In the genomic region with DNA sequence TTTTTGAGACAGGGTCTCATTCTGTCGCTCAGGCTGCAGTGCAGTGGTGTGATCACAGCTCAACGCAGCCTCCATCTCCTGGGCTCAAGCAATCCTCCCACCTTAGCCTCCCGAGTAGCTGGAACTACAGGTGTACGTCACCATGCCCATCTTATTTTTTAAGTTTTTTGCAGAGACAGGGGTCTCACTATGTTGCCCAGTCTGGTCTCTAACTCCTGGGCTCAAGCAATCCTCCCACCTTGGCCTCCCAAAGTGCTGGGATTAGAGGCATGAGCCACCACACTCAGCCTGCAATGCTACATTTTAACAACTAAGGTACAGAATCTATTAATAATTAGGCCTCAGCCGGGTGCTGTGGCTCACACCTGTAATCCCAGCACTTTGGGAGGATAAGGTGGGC, we compare ENCODE assay signal across 8 cellular contexts. TPM values are rescaled to one million over a fixed set of nuclear protein-coding genes. Genes with fewer than 3 reads are reported as not detected.
DNase-seq lines count a peak whose midpoint lies in the region; ATAC-seq, FAIRE-seq and TF ChIP-seq lines count a peak whose summit lies in the region.
"Not testable (repeated sequence)": the region's sequence is repeated elsewhere in the genome, so short reads cannot be mapped to it uniquely, and the experiment has no call there.

No MANE protein-coding gene starts in this region.

- H3K27ac ChIP-seq in CD4-positive, CD25-positive, alpha-beta regulatory T cell (ENCODE audit: insufficient read depth, low read length, poor library complexity, severe bottlenecking); HEK293 (ENCODE audit: extremely low read depth, low read depth, low read length); K562 (ENCODE audit: extremely low read depth, low read depth, low read length); endodermal cell (ENCODE audit: low read depth, low read length): not testable (repeated sequence)
- peak overlapping the region; percentile 3 for H3K27ac ChIP-seq in psoas muscle

- H3K36me3 Mint-ChIP-seq in CD4-positive, CD25-positive, alpha-beta regulatory T cell: peaks cover 10% of the 10 kb centered on the region
- H3K36me3 Mint-ChIP-seq in activated T-cell treated with anti-CD3 and anti-CD28 coated beads, Interleukin-2, amount 50 U/mL, for 24 hours (ENCODE audit: low read depth): peaks cover 74% of the 10 kb centered on the region
- H3K36me3 Mint-ChIP-seq in endodermal cell (ENCODE audit: low read depth): peaks cover 28% of the 10 kb centered on the region
- peaks cover 0 to 49% (median 2%) of the 10 kb centered on the region in 3 donors for H3K36me3 Mint-ChIP-seq in naive thymus-derived CD8-positive, alpha-beta T cell

- H3K27me3 ChIP-seq in CD4-positive, CD25-positive, alpha-beta regulatory T cell (ENCODE audit: control insufficient read depth, insufficient read depth, low read length); K562 (ENCODE audit: control insufficient read depth in 2 of 2, insufficient read depth in 2 of 2, low read length in 2 of 2); endodermal cell (ENCODE audit: control insufficient read depth, insufficient read depth, low read length, poor library complexity, severe bottlenecking); psoas muscle (ENCODE audit: insufficient read depth in 3 of 3, low read length in 2 of 3): not testable (repeated sequence)

- not testable (repeated sequence) for H3K9me1 ChIP-seq in K562 (ENCODE audit: control insufficient read depth, insufficient read depth, low read length)

- BruUV-seq in K562 (replicated peaks; lab: Mats Ljungman, UMichigan): not testable (repeated sequence)

- TF ChIP-seq RAD21 in K562 (CRISPR knock-in tag; conservative IDR thresholded peaks at IDR 0.05 in 1 of 2, IDR thresholded peaks at IDR 0.05 in 1 of 2): not testable (repeated sequence)

- WGBS in K562 (ENCODE audit: insufficient coverage, low coverage, missing lambda C conversion rate): 79% methylated on average over 4 of the region's 5 CpGs
- 82 to 97% methylated on average over 3 to 5 of the region's 5 CpGs for WGBS in endodermal cell (ENCODE audit: insufficient coverage in 1 of 2, insufficient read length in 1 of 2), 2 experiments
- 90 to 97% (median 95%) methylated on average over 5 of the region's 5 CpGs for WGBS in psoas muscle, 3 donors

- H3K4me2 ChIP-seq in K562 (ENCODE audit: insufficient read depth, low read length): peak overlapping the region; percentile 65; the same call in 1 of the 2 replicates

- TF ChIP-seq POLR2A in NB4 (IDR thresholded peaks at IDR 0.05; ENCODE audit: extremely low read depth, insufficient read length); K562 (conservative IDR thresholded peaks at IDR 0.05): not testable (repeated sequence)

- H4K20me1 ChIP-seq in K562 (replicated peaks; ENCODE audit: control insufficient read depth, insufficient read depth, low read length): not testable (repeated sequence)

- peaks cover 81% of the 10 kb centered on the region for H3K79me2 ChIP-seq in K562 (ENCODE audit: control insufficient read depth, insufficient read depth, low read length)

- POLR2A ChIA-PET in HEK293 (lab: Yijun Ruan, JAX); naive thymus-derived CD8-positive, alpha-beta T cell (lab: Charles Lee): not testable (repeated sequence)
- POLR2A ChIA-PET in K562 (lab: Yijun Ruan, JAX): interaction anchor here (0.6 to 2.3 kb wide), 3 partner anchors 11 to 108 kb away, joined by 3 to 7 read pairs (median 4); no protein-coding TSS in a partner anchor

- not testable (repeated sequence) for H2AFZ ChIP-seq in K562 (ENCODE audit: low read depth, low read length)

- H3K36me3 ChIP-seq in CD4-positive, CD25-positive, alpha-beta regulatory T cell (ENCODE audit: control insufficient read depth, insufficient read depth, low read length): peaks cover 32% of the 10 kb centered on the region
- H3K36me3 ChIP-seq in HEK293 (ENCODE audit: control insufficient read depth in 2 of 2, insufficient read depth in 1 of 2, low read length in 2 of 2) (peaks cover 36 to 61% of the 10 kb centered on the region in 2 experiments), K562 (ENCODE audit: control insufficient read depth, insufficient read depth, low read length) (peaks cover 59% of the 10 kb centered on the region; the same call in 2 of the 3 replicates), endodermal cell (ENCODE audit: control insufficient read depth, insufficient read depth, low read length) (peaks cover 46% of the 10 kb centered on the region), psoas muscle (ENCODE audit: insufficient read depth in 1 of 2, low read depth in 1 of 2) (peaks cover 2 to 42% of the 10 kb centered on the region in 2 donors)

- H3K27ac Mint-ChIP-seq in CD4-positive, CD25-positive, alpha-beta regulatory T cell: peak overlapping the region; percentile 26 to 61 (median 38)
- peak overlapping the region; percentile 50 for H3K27ac Mint-ChIP-seq in activated T-cell treated with anti-CD3 and anti-CD28 coated beads, Interleukin-2, amount 50 U/mL, for 24 hours
- H3K27ac Mint-ChIP-seq in endodermal cell: not testable (repeated sequence)
- H3K27ac Mint-ChIP-seq in naive thymus-derived CD8-positive, alpha-beta T cell: peak overlapping the region in 8 of 10 donors; percentile 11 to 89 (median 36)

- intact Hi-C loops in K562 (cut with micrococcal nuclease): not testable (repeated sequence)
- intact Hi-C loops in psoas muscle (cut with DNase I): loop anchor here in 1 of 2 donors (5.0 kb wide), 1 partner anchor 35 kb away; no protein-coding TSS in a partner anchor

- in situ Hi-C loops in K562 (cut with MboI): not testable (repeated sequence)

- not testable (repeated sequence) for ATAC-seq in CD4-positive, CD25-positive, alpha-beta regulatory T cell (ENCODE audit: low read depth in 2 of 2); K562; naive thymus-derived CD8-positive, alpha-beta T cell; psoas muscle

- DNase-seq in CD4-positive, CD25-positive, alpha-beta regulatory T cell; NB4 (ENCODE audit: low read depth); activated T-cell treated with anti-CD3 and anti-CD28 coated beads, Interleukin-2, amount 50 U/mL, for 24 hours; K562 (ENCODE audit: extremely low read depth in 1 of 4, low spot score in 3 of 4); naive thymus-derived CD8-positive, alpha-beta T cell; psoas muscle: not testable (repeated sequence)
- peak; percentile 28 for DNase-seq in endodermal cell

- H3K4me3 ChIP-seq in CD4-positive, CD25-positive, alpha-beta regulatory T cell (ENCODE audit: low read depth, low read length); HEK293 (ENCODE audit: low read depth, low read length); K562; endodermal cell (ENCODE audit: low read length); psoas muscle: not testable (repeated sequence)
- H3K4me3 ChIP-seq in NB4 (ENCODE audit: low read depth, low read length): peak overlapping the region; percentile 23

- peaks cover 18 to 56% (median 38%) of the 10 kb centered on the region in 4 donors for H3K4me1 Mint-ChIP-seq in CD4-positive, CD25-positive, alpha-beta regulatory T cell
- H3K4me1 Mint-ChIP-seq in activated T-cell treated with anti-CD3 and anti-CD28 coated beads, Interleukin-2, amount 50 U/mL, for 24 hours (ENCODE audit: low read depth): peaks cover 47% of the 10 kb centered on the region
- H3K4me1 Mint-ChIP-seq in endodermal cell: not testable (repeated sequence)
- peaks cover 18 to 56% (median 45%) of the 10 kb centered on the region in 4 donors for H3K4me1 Mint-ChIP-seq in naive thymus-derived CD8-positive, alpha-beta T cell

- CTCF ChIA-PET in HEK293 (lab: Yijun Ruan, JAX): interaction anchor here (0.7 kb wide), 1 partner anchor 160 kb away, joined by 3 read pairs; no protein-coding TSS in a partner anchor
- CTCF ChIA-PET in K562 (lab: Yijun Ruan, JAX; ENCODE audit: low intra/inter-chr PET ratio): not testable (repeated sequence)

- H3K9ac ChIP-seq in K562 (ENCODE audit: insufficient read depth in 1 of 2, low read depth in 2 of 2, low read length in 2 of 2): peak overlapping the region in 1 of 2 experiments; percentile 80; a peak in 1 of 4 replicates
- H3K9ac ChIP-seq in endodermal cell (ENCODE audit: extremely low read depth, low read length, poor library complexity, severe bottlenecking): not testable (repeated sequence)

- not testable (repeated sequence) for H3K9me3 ChIP-seq in CD4-positive, CD25-positive, alpha-beta regulatory T cell (ENCODE audit: control insufficient read depth in 2 of 2, low read length in 2 of 2); HEK293 (ENCODE audit: control insufficient read depth, insufficient read depth, low read depth, low read length); K562 (replicated peaks; ENCODE audit: control insufficient read depth, insufficient read depth, low read depth, low read length); endodermal cell (ENCODE audit: control insufficient read depth, low read length); psoas muscle

- not testable (repeated sequence) for FAIRE-seq in K562 (lab: Jason Lieb, UNC)

- H3K27me3 Mint-ChIP-seq in CD4-positive, CD25-positive, alpha-beta regulatory T cell; activated T-cell treated with anti-CD3 and anti-CD28 coated beads, Interleukin-2, amount 50 U/mL, for 24 hours; endodermal cell (ENCODE audit: insufficient read depth); naive thymus-derived CD8-positive, alpha-beta T cell: not testable (repeated sequence)

- TF ChIP-seq EP300 in K562 (IDR thresholded peaks at IDR 0.05; ENCODE audit: low read length): not testable (repeated sequence)

- H3K4me1 ChIP-seq in CD4-positive, CD25-positive, alpha-beta regulatory T cell (ENCODE audit: control insufficient read depth, insufficient read depth, low read length, poor library complexity, severe bottlenecking): peaks cover 19% of the 10 kb centered on the region
- H3K4me1 ChIP-seq in HEK293 (ENCODE audit: control insufficient read depth, insufficient read depth, low read length); endodermal cell (ENCODE audit: control insufficient read depth, insufficient read depth, low read length): not testable (repeated sequence)
- H3K4me1 ChIP-seq in K562 (replicated peaks in 1 of 2; ENCODE audit: control insufficient read depth in 2 of 2, insufficient read depth in 2 of 2, low read length in 2 of 2) (peaks cover 14 to 20% of the 10 kb centered on the region in 2 experiments; a peak in 4 of 5 replicates), psoas muscle (peaks cover 52% of the 10 kb centered on the region)

- H3K4me3 Mint-ChIP-seq in CD4-positive, CD25-positive, alpha-beta regulatory T cell: peak overlapping the region in 2 of 4 donors; percentile 11 to 26
- not testable (repeated sequence) for H3K4me3 Mint-ChIP-seq in activated T-cell treated with anti-CD3 and anti-CD28 coated beads, Interleukin-2, amount 50 U/mL, for 24 hours; endodermal cell; naive thymus-derived CD8-positive, alpha-beta T cell

- TF ChIP-seq CTCF in HEK293 (tag by site-specific recombination; IDR thresholded peaks at IDR 0.05); NB4 (IDR thresholded peaks at IDR 0.05; ENCODE audit: low read depth, low read length); K562 (IDR thresholded peaks at IDR 0.05 in 2 of 3, conservative IDR thresholded peaks at IDR 0.05 in 1 of 3; ENCODE audit: insufficient read depth in 2 of 3, low read depth in 1 of 3, low read length in 3 of 3); endodermal cell (conservative IDR thresholded peaks at IDR 0.05); psoas muscle (IDR thresholded peaks at IDR 0.05): not testable (repeated sequence)

- not testable (repeated sequence) for H3K9me3 Mint-ChIP-seq in CD4-positive, CD25-positive, alpha-beta regulatory T cell; activated T-cell treated with anti-CD3 and anti-CD28 coated beads, Interleukin-2, amount 50 U/mL, for 24 hours; endodermal cell; naive thymus-derived CD8-positive, alpha-beta T cell

RNA-seq across cellular contexts. Expression of gene COPS3, which starts 3.6 kb away (rescaled TPM):
- total RNA-seq in CD4-positive, CD25-positive, alpha-beta regulatory T cell: 92.1 TPM
- 100 to 1,000 TPM in 2 of 4 donors, 10 to 100 TPM in 2; 98.5 to 123 (median 106) TPM for polyA plus RNA-seq in CD4-positive, CD25-positive, alpha-beta regulatory T cell
- 119 and 128 TPM in 2 replicates for total RNA-seq in K562 (2011; cell fraction: chromatin; rRNA removed; ENCODE audit: low replicate concordance)
- 60.9 and 62.9 TPM in 2 replicates for total RNA-seq in K562 (2011; cell fraction: nucleolus; rRNA removed)
- 64.4 and 74.3 TPM in 2 replicates for total RNA-seq in K562 (2011; cell fraction: nucleoplasm; rRNA removed)
- total RNA-seq in K562 (2014; rRNA removed) (92.4 and 95.2 TPM in 2 replicates), K562 (2014; rRNA removed; fragmentation: Illumina TruSeq; extraction: Trizol) (167 and 182 TPM in 2 replicates), K562 (2015; rRNA removed; fragmentation: Illumina TruSeq; extraction: Trizol) (154 and 161 TPM in 2 replicates), K562 (2021) (119 and 128 TPM in 2 replicates), endodermal cell (10 to 100 TPM; 63.1 to 67.5 TPM), psoas muscle (100 to 1,000 TPM in 3 of 4 donors, 10 to 100 TPM in 1; 99.8 to 154 (median 131) TPM)
- polyA plus RNA-seq in K562 (2011; rRNA removed) (160 and 179 TPM in 2 replicates), K562 (2014; fragmentation: Illumina TruSeq; extraction: Trizol) (162 and 170 TPM in 2 replicates), K562 (2014; fragmentation: Nextera tagmentation; extraction: Ambion mirVana) (100 to 1,000 TPM; 284 to 295 TPM), K562 (2014; rRNA removed) (118 and 126 TPM in 2 replicates), psoas muscle (100 to 1,000 TPM; 111 to 164 (median 140) TPM)
- 93.6 and 114 TPM in 2 replicates for polyA plus RNA-seq in K562 (2011; cell fraction: cytosol; rRNA removed)
- 63.3 and 81.3 TPM in 2 replicates for polyA plus RNA-seq in K562 (2011; cell fraction: nucleus; rRNA removed)
- polyA plus RNA-seq in K562 (2012): 103 and 124 TPM in 2 replicates
- polyA minus RNA-seq in K562 (2011; rRNA and poly(A)+ RNA removed): 150 and 151 TPM in 2 replicates
- polyA minus RNA-seq in K562 (2011; cell fraction: cytosol; rRNA and poly(A)+ RNA removed): 68.0 and 87.3 TPM in 2 replicates
- 29.8 and 42.8 TPM in 2 replicates for polyA minus RNA-seq in K562 (2011; cell fraction: nucleus; rRNA and poly(A)+ RNA removed)
- 92.4 TPM for polyA plus RNA-seq in endodermal cell (2013, experiment 1 of 2)
- 91.0 TPM for polyA plus RNA-seq in endodermal cell (2013, experiment 2 of 2)
- total RNA-seq in naive thymus-derived CD8-positive, alpha-beta T cell: 10 to 100 TPM; 46.5 to 47.7 TPM
- polyA plus RNA-seq in naive thymus-derived CD8-positive, alpha-beta T cell: 10 to 100 TPM; 76.6 to 98.0 (median 81.2) TPM

RNA-seq across cellular contexts. Expression of gene NT5M, which starts 25.7 kb away (rescaled TPM):
- 3.9 TPM for total RNA-seq in CD4-positive, CD25-positive, alpha-beta regulatory T cell
- 1 to 10 TPM in 2 of 4 donors, under 1 TPM in 2; 0.75 to 2.0 (median 1.4) TPM for polyA plus RNA-seq in CD4-positive, CD25-positive, alpha-beta regulatory T cell
- total RNA-seq in K562 (2011; cell fraction: chromatin; rRNA removed; ENCODE audit: low replicate concordance): 1.2 and 7.6 TPM in 2 replicates
- total RNA-seq in K562 (2011; cell fraction: nucleolus; rRNA removed): 10.3 and 10.8 TPM in 2 replicates
- total RNA-seq in K562 (2011; cell fraction: nucleoplasm; rRNA removed): 4.5 and 5.5 TPM in 2 replicates
- 9.1 and 10.2 TPM in 2 replicates for total RNA-seq in K562 (2014; rRNA removed)
- total RNA-seq in K562 (2014; rRNA removed; fragmentation: Illumina TruSeq; extraction: Trizol): 1.5 and 1.8 TPM in 2 replicates
- 3.4 and 4.0 TPM in 2 replicates for total RNA-seq in K562 (2015; rRNA removed; fragmentation: Illumina TruSeq; extraction: Trizol)
- 8.8 and 10.1 TPM in 2 replicates for total RNA-seq in K562 (2021)
- 4.9 and 9.1 TPM in 2 replicates for polyA plus RNA-seq in K562 (2011; rRNA removed)
- 10.1 and 17.9 TPM in 2 replicates for polyA plus RNA-seq in K562 (2011; cell fraction: cytosol; rRNA removed)
- polyA plus RNA-seq in K562 (2011; cell fraction: nucleus; rRNA removed): 15.2 and 18.1 TPM in 2 replicates
- polyA plus RNA-seq in K562 (2012): 4.6 and 20.2 TPM in 2 replicates
- 2.5 and 4.1 TPM in 2 replicates for polyA plus RNA-seq in K562 (2014; fragmentation: Illumina TruSeq; extraction: Trizol)
- polyA plus RNA-seq in K562 (2014; fragmentation: Nextera tagmentation; extraction: Ambion mirVana): under 1 TPM; 0.24 to 0.43 TPM
- polyA plus RNA-seq in K562 (2014; rRNA removed): 8.2 and 9.6 TPM in 2 replicates
- 1.7 and 1.8 TPM in 2 replicates for polyA minus RNA-seq in K562 (2011; rRNA and poly(A)+ RNA removed)
- 3.1 and 5.4 TPM in 2 replicates for polyA minus RNA-seq in K562 (2011; cell fraction: cytosol; rRNA and poly(A)+ RNA removed)
- 7.1 and 7.8 TPM in 2 replicates for polyA minus RNA-seq in K562 (2011; cell fraction: nucleus; rRNA and poly(A)+ RNA removed)
- 10 to 100 TPM in 1 of 2 donors, 1 to 10 TPM in 1; 6.5 to 11.8 TPM for total RNA-seq in endodermal cell
- 6.3 TPM for polyA plus RNA-seq in endodermal cell (2013, experiment 1 of 2)
- polyA plus RNA-seq in endodermal cell (2013, experiment 2 of 2): 6.3 TPM
- total RNA-seq in naive thymus-derived CD8-positive, alpha-beta T cell: 1 to 10 TPM; 1.8 to 2.9 TPM
- polyA plus RNA-seq in naive thymus-derived CD8-positive, alpha-beta T cell: 1 to 10 TPM; 1.5 to 5.5 (median 1.9) TPM
- 10 to 100 TPM in 1 of 4 donors, 1 to 10 TPM in 3; 6.0 to 11.0 (median 7.5) TPM for total RNA-seq in psoas muscle
- 10 to 100 TPM in 2 of 3 donors, 1 to 10 TPM in 1; 6.2 to 11.5 (median 10.3) TPM for polyA plus RNA-seq in psoas muscle

RNA-seq across cellular contexts. Expression of gene FLCN, which starts 40.5 kb away (rescaled TPM):
- 60.5 TPM for total RNA-seq in CD4-positive, CD25-positive, alpha-beta regulatory T cell
- 10 to 100 TPM in 1 of 4 donors, 1 to 10 TPM in 3; 6.6 to 10.9 (median 7.6) TPM for polyA plus RNA-seq in CD4-positive, CD25-positive, alpha-beta regulatory T cell
- total RNA-seq in K562 (2011; cell fraction: chromatin; rRNA removed; ENCODE audit: low replicate concordance): 103 and 239 TPM in 2 replicates
- 94.7 and 106 TPM in 2 replicates for total RNA-seq in K562 (2011; cell fraction: nucleolus; rRNA removed)
- 92.5 and 107 TPM in 2 replicates for total RNA-seq in K562 (2011; cell fraction: nucleoplasm; rRNA removed)
- 17.9 and 23.2 TPM in 2 replicates for total RNA-seq in K562 (2014; rRNA removed)
- total RNA-seq in K562 (2014; rRNA removed; fragmentation: Illumina TruSeq; extraction: Trizol): 10.0 and 10.7 TPM in 2 replicates
- 20.7 and 22.5 TPM in 2 replicates for total RNA-seq in K562 (2015; rRNA removed; fragmentation: Illumina TruSeq; extraction: Trizol)
- 31.1 and 33.5 TPM in 2 replicates for total RNA-seq in K562 (2021)
- 10.9 and 12.2 TPM in 2 replicates for polyA plus RNA-seq in K562 (2011; rRNA removed)
- polyA plus RNA-seq in K562 (2011; cell fraction: cytosol; rRNA removed): 9.9 and 10.6 TPM in 2 replicates
- polyA plus RNA-seq in K562 (2011; cell fraction: nucleus; rRNA removed): 22.7 and 40.7 TPM in 2 replicates
- polyA plus RNA-seq in K562 (2012): 22.0 and 26.6 TPM in 2 replicates
- polyA plus RNA-seq in K562 (2014; fragmentation: Illumina TruSeq; extraction: Trizol): 10.7 and 14.5 TPM in 2 replicates
- polyA plus RNA-seq in K562 (2014; fragmentation: Nextera tagmentation; extraction: Ambion mirVana): 1 to 10 TPM; 1.6 to 1.8 TPM
- 15.9 and 17.4 TPM in 2 replicates for polyA plus RNA-seq in K562 (2014; rRNA removed)
- 11.5 and 19.0 TPM in 2 replicates for polyA minus RNA-seq in K562 (2011; rRNA and poly(A)+ RNA removed)
- 9.4 and 10.0 TPM in 2 replicates for polyA minus RNA-seq in K562 (2011; cell fraction: cytosol; rRNA and poly(A)+ RNA removed)
- 17.8 and 19.1 TPM in 2 replicates for polyA minus RNA-seq in K562 (2011; cell fraction: nucleus; rRNA and poly(A)+ RNA removed)
- total RNA-seq in endodermal cell: 10 to 100 TPM; 41.8 to 47.2 TPM
- polyA plus RNA-seq in endodermal cell (2013, experiment 1 of 2): 22.6 TPM
- polyA plus RNA-seq in endodermal cell (2013, experiment 2 of 2): 19.6 TPM
- total RNA-seq in naive thymus-derived CD8-positive, alpha-beta T cell: 10 to 100 TPM; 63.9 to 70.6 TPM
- 1 to 10 TPM; 3.1 to 4.9 (median 4.8) TPM for polyA plus RNA-seq in naive thymus-derived CD8-positive, alpha-beta T cell
- 10 to 100 TPM; 38.7 to 79.4 (median 52.6) TPM for total RNA-seq in psoas muscle
- 100 to 1,000 TPM in 1 of 3 donors, 10 to 100 TPM in 2; 42.0 to 106 (median 86.8) TPM for polyA plus RNA-seq in psoas muscle
